Comparison of ENCODE assay signal across 8 cellular contexts in the genomic region with DNA sequence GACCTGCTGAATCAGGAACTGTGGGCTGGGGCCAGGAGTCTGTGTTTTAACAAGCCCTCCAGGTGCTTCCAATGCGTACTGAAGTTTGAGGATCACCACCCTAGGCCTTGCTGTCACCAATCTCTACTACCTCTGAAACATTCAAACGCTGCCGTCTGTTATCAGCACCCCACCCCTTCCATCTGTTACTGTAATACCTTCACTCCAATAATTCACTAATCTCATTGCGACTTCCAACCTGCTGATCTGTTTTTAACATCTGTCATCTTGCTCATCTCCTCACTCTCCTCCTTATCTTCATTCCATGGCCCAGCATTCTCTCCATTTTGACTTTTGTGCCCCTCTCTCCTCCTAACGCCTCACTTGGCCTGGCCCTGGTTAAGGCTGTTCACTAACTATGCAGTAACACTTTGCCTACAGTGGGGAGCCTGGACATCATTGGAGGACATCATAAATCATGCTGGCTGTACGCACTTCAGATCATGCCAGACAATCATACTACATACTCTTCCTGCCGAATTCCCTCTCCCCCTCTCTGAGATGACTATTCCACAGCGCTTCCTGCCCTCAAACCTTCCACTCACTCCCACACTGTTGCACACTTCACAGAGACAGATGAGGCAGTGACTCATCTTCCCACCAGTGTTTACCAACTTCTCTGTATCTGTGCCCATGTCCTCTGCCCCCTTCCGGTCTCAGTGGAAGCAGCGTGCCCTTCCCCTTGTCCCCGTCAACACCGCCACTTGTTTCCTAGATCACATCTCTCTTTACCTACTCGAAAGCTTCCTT. TPM values are rescaled to one million over a fixed set of nuclear protein-coding genes. Genes with fewer than 3 reads are reported as not detected.
DNase-seq lines count a peak whose midpoint lies in the region; ATAC-seq and TF ChIP-seq lines count a peak whose summit lies in the region.

No MANE protein-coding gene starts in this region.

- TF ChIP-seq CTCF in AG04449 (IDR thresholded peaks at IDR 0.05; ENCODE audit: insufficient read depth, low read length, missing control alignments) (no peak), mesothelial cell of epicardium (IDR thresholded peaks at IDR 0.05; ENCODE audit: unreplicated experiment) (no peak)

- H3K27me3 Mint-ChIP-seq in mesothelial cell of epicardium (ENCODE audit: low read depth) = no peaks in the 10 kb centered on the region

- H3K36me3 Mint-ChIP-seq in mesothelial cell of epicardium = peaks cover 15% of the 10 kb centered on the region

- H3K4me3 ChIP-seq in AG04449 (ENCODE audit: low read depth, low read length) = no peak overlapping the region

- intact Hi-C loops in posterior cingulate gyrus (cut with DNase I) = no loop called here

- H3K4me1 Mint-ChIP-seq in mesothelial cell of epicardium = peaks cover 10% of the 10 kb centered on the region

- POLR2A ChIA-PET in AG04449 (lab: Yijun Ruan, JAX) = no interaction called here

- H3K4me3 Mint-ChIP-seq in mesothelial cell of epicardium = no peak overlapping the region

- peak; percentile 42 for DNase-seq in AG04449 (ENCODE audit: low read depth, low spot score)
- peak; percentile 95 for DNase-seq in DMS53 treated with DMSO at 0.1 percent for 48 hours (lab: John Stamatoyannopoulos, UW; ENCODE audit: unreplicated experiment)
- peak; percentile 82 for DNase-seq in RPMI7951 (ENCODE audit: low read depth)
- DNase-seq in fibroblast of peridontal ligament (ENCODE audit: extremely low read depth) = peak; percentile 44
- no peak for DNase-seq in central memory CD4-positive, alpha-beta T cell
- no peak for DNase-seq in posterior cingulate gyrus
- no peak for DNase-seq in mesothelial cell of epicardium (ENCODE audit: low spot score in 2 of 2, unreplicated experiment in 2 of 2)

- H3K27ac Mint-ChIP-seq in mesothelial cell of epicardium = no peak overlapping the region

- peaks cover 4% of the 10 kb centered on the region for H3K9me3 Mint-ChIP-seq in mesothelial cell of epicardium

- no peak for ATAC-seq in HG03354 (IDR thresholded peaks at IDR 0.05; ENCODE audit: poor library complexity, severe bottlenecking, unreplicated experiment)

- CTCF ChIA-PET in AG04449 (lab: Yijun Ruan, JAX) = no interaction called here

RNA-seq across cellular contexts. Expression of gene GUCA1B, which starts 3.0 kb away (rescaled TPM):
- total RNA-seq in RPMI7951 (2014; rRNA removed; shearing (Covaris generic)) = 0.39 TPM in 1 of 2 replicates, not detected in the other
- 2.2 to 2.7 TPM (median 2.6 TPM) in 3 replicates for total RNA-seq in mesothelial cell of epicardium

RNA-seq across cellular contexts. Expression of gene MRPS10, which starts 19.9 kb away (rescaled TPM):
- total RNA-seq in RPMI7951 (2014; rRNA removed; shearing (Covaris generic)) = 65.0 and 72.9 TPM in 2 replicates
- total RNA-seq in mesothelial cell of epicardium = 23.2 to 24.4 TPM (median 23.9 TPM) in 3 replicates

RNA-seq across cellular contexts. Expression of gene GUCA1A, which starts 24.6 kb away (rescaled TPM):
- total RNA-seq in RPMI7951 (2014; rRNA removed; shearing (Covaris generic)) = not detected in 2 replicates
- 0.91 to 1.3 TPM (median 0.92 TPM) in 3 replicates for total RNA-seq in mesothelial cell of epicardium

RNA-seq across cellular contexts. Expression of gene C6orf132, which starts 55.3 kb away (rescaled TPM):
- not detected in 2 replicates for total RNA-seq in RPMI7951 (2014; rRNA removed; shearing (Covaris generic))
- total RNA-seq in mesothelial cell of epicardium = 22.4 to 23.9 TPM (median 22.5 TPM) in 3 replicates

Comparison
In these comparisons a context has a peak if more than half of its experiments do, and no peak if none do; other contexts are left out.
1. DNase-seq: peak in AG04449 (single experiment), DMS53 treated with DMSO at 0.1 percent for 48 hours (single experiment), RPMI7951 (single experiment) and fibroblast of peridontal ligament (single experiment); none in central memory CD4-positive, alpha-beta T cell (single experiment), posterior cingulate gyrus (0 of 10) and mesothelial cell of epicardium (0 of 2).